In genomic region chr16:68528686-68529379, GRCh38 we compare ENCODE assay signal across 8 cellular contexts. TPM values are rescaled to one million over a fixed set of nuclear protein-coding genes. Genes with fewer than 3 reads are reported as not detected.
DNase-seq lines count a peak whose midpoint lies in the region; ATAC-seq and TF ChIP-seq lines count a peak whose summit lies in the region.

No MANE protein-coding gene starts in this region.

- peaks cover 15% of the 10 kb centered on the region for H3K36me3 Mint-ChIP-seq in activated CD4-positive, alpha-beta T cell treated with anti-CD3 and anti-CD28 coated beads, Interleukin-2, amount 10 ng/mL, durations not matched to agents 7 days and 5 days (ENCODE audit: low read depth)

- CTCF ChIA-PET in AG04449 (lab: Yijun Ruan, JAX): interaction anchor here (0.6 to 6.4 kb wide), 35 partner anchors 10 to 601 kb away, joined by 3 to 88 read pairs (median 5); partner anchors contain the start of genes HAS3, TANGO6 and ZFP90
- CTCF ChIA-PET in activated CD4-positive, alpha-beta T cell treated with anti-CD3 and anti-CD28 coated beads, Interleukin-2, amount 10 ng/mL, durations not matched to agents 7 days and 5 days (lab: Charles Lee): interaction anchor here (0.8 to 5.7 kb wide), 25 partner anchors 9 to 600 kb away, joined by 3 to 40 read pairs (median 3); partner anchors contain the start of genes CDH3, TANGO6 and ZFP90

- H3K4me3 ChIP-seq in AG04449 (ENCODE audit: low read depth, low read length): peak overlapping the region; percentile 32
- H3K4me3 ChIP-seq in coronary artery: peak overlapping the region; percentile 44
- H3K4me3 ChIP-seq in lower leg skin (ENCODE audit: low read depth, poor library complexity, severe bottlenecking): no peak overlapping the region

- POLR2A ChIA-PET in AG04449 (lab: Yijun Ruan, JAX): no interaction called here
- POLR2A ChIA-PET in activated CD4-positive, alpha-beta T cell treated with anti-CD3 and anti-CD28 coated beads, Interleukin-2, amount 10 ng/mL, durations not matched to agents 7 days and 5 days (lab: Charles Lee): no interaction called here

- TF ChIP-seq POLR2A in lower leg skin (IDR thresholded peaks at IDR 0.05): no peak

- no peak overlapping the region for H3K27ac ChIP-seq in coronary artery

- intact Hi-C loops in lower leg skin (cut with DNase I; ENCODE audit: low total_unique reads): no loop called here

- peak; percentile 97 for TF ChIP-seq CTCF in AG04449 (IDR thresholded peaks at IDR 0.05; ENCODE audit: insufficient read depth, low read length, missing control alignments)
- TF ChIP-seq CTCF in coronary artery (IDR thresholded peaks at IDR 0.05): peak; percentile 90
- peak in 2 of 3 donors; percentile 66 to 69 for TF ChIP-seq CTCF in lower leg skin (IDR thresholded peaks at IDR 0.05)

- ATAC-seq in GM18909 (IDR thresholded peaks at IDR 0.05; ENCODE audit: poor library complexity, unreplicated experiment) (peak; percentile 78), HG03520 (IDR thresholded peaks at IDR 0.05; ENCODE audit: unreplicated experiment) (peak; percentile 70)

- DNase-seq in AG04449 (ENCODE audit: low read depth, low spot score) (no peak), NCI-H526 treated with DMSO at 0.1 percent for 48 hours (lab: John Stamatoyannopoulos, UW) (peak; percentile 59), coronary artery (ENCODE audit: low spot score) (peak; percentile 88), lower leg skin (ENCODE audit: low spot score in 2 of 2) (peak; percentile 81 to 97)
- peak; percentile 92 for DNase-seq in activated CD4-positive, alpha-beta T cell treated with anti-CD3 and anti-CD28 coated beads, Interleukin-2, amount 10 ng/mL, durations not matched to agents 7 days and 5 days
- peak; percentile 71 to 80 (median 77) for DNase-seq in stimulated activated CD4-positive, alpha-beta T cell treated with anti-CD3 and anti-CD28 coated beads, TNF-alpha, amount 100 ng/mL, for 4 hours (ENCODE audit: low read depth in 3 of 3)

- peak overlapping the region; percentile 82 for H3K4me3 Mint-ChIP-seq in activated CD4-positive, alpha-beta T cell treated with anti-CD3 and anti-CD28 coated beads, Interleukin-2, amount 10 ng/mL, durations not matched to agents 7 days and 5 days

- 15 to 16% methylated on average over 23 to 29 of the region's 29 CpGs for WGBS in lower leg skin, 2 donors

- H3K9me3 Mint-ChIP-seq in activated CD4-positive, alpha-beta T cell treated with anti-CD3 and anti-CD28 coated beads, Interleukin-2, amount 10 ng/mL, durations not matched to agents 7 days and 5 days: peaks cover 17% of the 10 kb centered on the region

- no peaks in the 10 kb centered on the region for H3K27me3 Mint-ChIP-seq in activated CD4-positive, alpha-beta T cell treated with anti-CD3 and anti-CD28 coated beads, Interleukin-2, amount 10 ng/mL, durations not matched to agents 7 days and 5 days

- peaks cover 25% of the 10 kb centered on the region for H3K4me1 Mint-ChIP-seq in activated CD4-positive, alpha-beta T cell treated with anti-CD3 and anti-CD28 coated beads, Interleukin-2, amount 10 ng/mL, durations not matched to agents 7 days and 5 days

- H3K27ac Mint-ChIP-seq in activated CD4-positive, alpha-beta T cell treated with anti-CD3 and anti-CD28 coated beads, Interleukin-2, amount 10 ng/mL, durations not matched to agents 7 days and 5 days: peak overlapping the region; percentile 47

RNA-seq across cellular contexts. Expression of gene ZFP90, which starts 10.3 kb away (rescaled TPM):
- total RNA-seq in activated CD4-positive, alpha-beta T cell treated with anti-CD3 and anti-CD28 coated beads, Interleukin-2, amount 10 ng/mL, durations not matched to agents 7 days and 5 days: 10 to 100 TPM; 36.0 to 37.8 TPM
- total RNA-seq in lower leg skin: 10 to 100 TPM; 14.5 to 32.6 (median 18.5) TPM
